In genomic region chr6:33198853-33199436, GRCh38 we compare ENCODE assay signal across 9 cellular contexts. TPM values are rescaled to one million over a fixed set of nuclear protein-coding genes. Genes with fewer than 3 reads are reported as not detected.
A peak's percentile ranks its signal among the peaks of the same experiment; 100 is the strongest.
DNase-seq lines count a peak whose midpoint lies in the region; ATAC-seq, FAIRE-seq and TF ChIP-seq lines count a peak whose summit lies in the region.
"Had no signal": no experiment of that assay in that cellular context is flagged by ENCODE, and none has a peak within 500 bp of the region (broad histone marks: within the 10 kb centered on the region; RNA-seq: fewer than 3 reads in every experiment).

No MANE protein-coding gene starts in this region.

- no peak for TF ChIP-seq POLR2A in K562 (conservative IDR thresholded peaks at IDR 0.05)

- POLR2A ChIA-PET in K562 (lab: Yijun Ruan, JAX), result interaction anchor here (1.4 kb wide), 1 partner anchor 49 kb away, joined by 4 read pairs; no protein-coding TSS in a partner anchor

- no peak for TF ChIP-seq CTCF in K562 (IDR thresholded peaks at IDR 0.05 in 2 of 3, conservative IDR thresholded peaks at IDR 0.05 in 1 of 3; ENCODE audit: insufficient read depth in 2 of 3, low read depth in 1 of 3, low read length in 3 of 3)
- TF ChIP-seq CTCF in foreskin keratinocyte (conservative IDR thresholded peaks at IDR 0.05), result no peak

- H3K27ac ChIP-seq in K562 (ENCODE audit: extremely low read depth, low read depth, low read length) (peak overlapping the region; percentile 99), mesodermal cell (ENCODE audit: low read depth, low read length, severe bottlenecking) (no peak overlapping the region), foreskin keratinocyte (no peak overlapping the region)

- in situ Hi-C loops in K562 (cut with MboI), result no loop called here

- H2AFZ ChIP-seq in K562 (ENCODE audit: low read depth, low read length), result peak overlapping the region; percentile 96; the same call in 1 of the 2 replicates

- peaks cover 20% of the 10 kb centered on the region for H4K20me1 ChIP-seq in K562 (replicated peaks; ENCODE audit: control insufficient read depth, insufficient read depth, low read length)

- peak overlapping the region; percentile 93 for H3K27ac Mint-ChIP-seq in stimulated activated naive CD8-positive, alpha-beta T cell treated with anti-CD3 and anti-CD28 coated beads, Interleukin-15, Interleukin-2, amounts not matched to agents 100 ng/mL and 50 ng/mL, for 24 hours

- H3K4me2 ChIP-seq in K562 (ENCODE audit: insufficient read depth, low read length), result peak overlapping the region; percentile 100

- H3K36me3 ChIP-seq in K562 (ENCODE audit: control insufficient read depth, insufficient read depth, low read length) (peaks cover 62% of the 10 kb centered on the region), mesodermal cell (ENCODE audit: control insufficient read depth, insufficient read depth, low read length) (peaks cover 62% of the 10 kb centered on the region)

- peaks cover 38 to 39% of the 10 kb centered on the region in 2 experiments; a peak in 4 of 5 replicates for H3K4me1 ChIP-seq in K562 (replicated peaks in 1 of 2; ENCODE audit: control insufficient read depth in 2 of 2, insufficient read depth in 2 of 2, low read length in 2 of 2)
- H3K4me1 ChIP-seq in mesodermal cell (ENCODE audit: control insufficient read depth, insufficient read depth, low read length, poor library complexity, severe bottlenecking), result peaks cover 8% of the 10 kb centered on the region
- no peaks in the 10 kb centered on the region for H3K4me1 ChIP-seq in foreskin keratinocyte

- H3K4me3 Mint-ChIP-seq in stimulated activated naive CD8-positive, alpha-beta T cell treated with anti-CD3 and anti-CD28 coated beads, Interleukin-15, Interleukin-2, amounts not matched to agents 100 ng/mL and 50 ng/mL, for 24 hours, result peak overlapping the region; percentile 98

- intact Hi-C loops in K562 (cut with micrococcal nuclease), result no loop called here

- no peak for TF ChIP-seq EP300 in K562 (IDR thresholded peaks at IDR 0.05; ENCODE audit: low read length)

- DNase-seq in stimulated activated naive CD8-positive, alpha-beta T cell treated with anti-CD3 and anti-CD28 coated beads, Interleukin-15, Interleukin-2, amounts not matched to agents 100 U/mL and 50 U/mL, for 24 hours, result no peak
- DNase-seq in K562 (ENCODE audit: extremely low read depth in 1 of 4, low spot score in 3 of 4) (peak in 3 of 4 experiments; percentile 24 to 63 (median 61)), AG08395 (ENCODE audit: low spot score) (no peak), cerebellar nuclear complex (lab: John Stamatoyannopoulos, UW) (no peak), foreskin keratinocyte (no peak)
- DNase-seq in stimulated activated CD4-positive, alpha-beta T cell treated with anti-CD3 and anti-CD28 coated beads, Interleukin-2, amount 100 ng/mL, for 48 hours, result no peak

- H3K9me3 ChIP-seq in K562 (replicated peaks; ENCODE audit: control insufficient read depth, insufficient read depth, low read depth, low read length), result no peaks in the 10 kb centered on the region
- H3K9me3 ChIP-seq in mesodermal cell (ENCODE audit: control insufficient read depth, low read length), result no peaks in the 10 kb centered on the region

- H3K27me3 Mint-ChIP-seq in stimulated activated naive CD8-positive, alpha-beta T cell treated with anti-CD3 and anti-CD28 coated beads, Interleukin-15, Interleukin-2, amounts not matched to agents 100 ng/mL and 50 ng/mL, for 24 hours, result no peaks in the 10 kb centered on the region

- H3K79me2 ChIP-seq in K562 (ENCODE audit: control insufficient read depth, insufficient read depth, low read length), result peaks cover 61% of the 10 kb centered on the region

- H3K9me1 ChIP-seq in K562 (ENCODE audit: control insufficient read depth, insufficient read depth, low read length), result peaks cover 7% of the 10 kb centered on the region

- CTCF ChIA-PET in K562 (lab: Yijun Ruan, JAX; ENCODE audit: low intra/inter-chr PET ratio), result no interaction called here

- H3K9me3 Mint-ChIP-seq in stimulated activated naive CD8-positive, alpha-beta T cell treated with anti-CD3 and anti-CD28 coated beads, Interleukin-15, Interleukin-2, amounts not matched to agents 100 ng/mL and 50 ng/mL, for 24 hours, result no peaks in the 10 kb centered on the region

- FAIRE-seq in K562 (lab: Jason Lieb, UNC), result no peak
- FAIRE-seq: TTC549 had no signal

- peak overlapping the region; percentile 65 for H3K4me3 ChIP-seq in K562
- peak overlapping the region; percentile 95 for H3K4me3 ChIP-seq in mesodermal cell (ENCODE audit: extremely low read depth, insufficient read depth, low read length, poor library complexity, severe bottlenecking)

- no peak for ATAC-seq in stimulated activated naive CD8-positive, alpha-beta T cell treated with anti-CD3 and anti-CD28 coated beads, Interleukin-15, Interleukin-2, amounts not matched to agents 100 U/mL and 50 U/mL, for 24 hours
- ATAC-seq in K562, result no peak
- ATAC-seq in foreskin keratinocyte, result no peak

- H3K9ac ChIP-seq in K562 (ENCODE audit: insufficient read depth in 1 of 2, low read depth in 2 of 2, low read length in 2 of 2), result peak overlapping the region; percentile 97 to 100; a peak in 3 of 4 replicates

- H3K27me3 ChIP-seq in K562 (ENCODE audit: control insufficient read depth in 2 of 2, insufficient read depth in 2 of 2, low read length in 2 of 2), result no peaks in the 10 kb centered on the region
- H3K27me3 ChIP-seq in foreskin keratinocyte, result no peaks in the 10 kb centered on the region

- H3K4me1 Mint-ChIP-seq in stimulated activated naive CD8-positive, alpha-beta T cell treated with anti-CD3 and anti-CD28 coated beads, Interleukin-15, Interleukin-2, amounts not matched to agents 100 ng/mL and 50 ng/mL, for 24 hours (ENCODE audit: low read depth), result peaks cover 66% of the 10 kb centered on the region

- TF ChIP-seq RAD21 in K562 (CRISPR knock-in tag; conservative IDR thresholded peaks at IDR 0.05 in 1 of 2, IDR thresholded peaks at IDR 0.05 in 1 of 2), result no peak

- BruUV-seq in K562 (replicated peaks; lab: Mats Ljungman, UMichigan), result no TSS peak

- WGBS in K562 (ENCODE audit: insufficient coverage, low coverage, missing lambda C conversion rate), result 27% methylated on average over 2 of the region's 3 CpGs
- WGBS in mesodermal cell (ENCODE audit: insufficient coverage in 2 of 2), 2 experiments, result 60% methylated on average over 1 of the region's 3 CpGs; no CpG with 5 or more reads in 1 of the 2 experiments

- peaks cover 73% of the 10 kb centered on the region for H3K36me3 Mint-ChIP-seq in stimulated activated naive CD8-positive, alpha-beta T cell treated with anti-CD3 and anti-CD28 coated beads, Interleukin-15, Interleukin-2, amounts not matched to agents 100 ng/mL and 50 ng/mL, for 24 hours (ENCODE audit: low read depth)

RNA-seq across cellular contexts. Expression of gene RXRB, which starts 1.5 kb away (rescaled TPM):
- 106 and 228 TPM in 2 replicates for total RNA-seq in K562 (2011; cell fraction: chromatin; rRNA removed; ENCODE audit: low replicate concordance)
- 118 and 121 TPM in 2 replicates for total RNA-seq in K562 (2011; cell fraction: nucleolus; rRNA removed)
- 116 TPM in 2 replicates for total RNA-seq in K562 (2011; cell fraction: nucleoplasm; rRNA removed)
- total RNA-seq in K562 (2014; rRNA removed), result 18.4 and 18.9 TPM in 2 replicates
- 8.5 and 9.7 TPM in 2 replicates for total RNA-seq in K562 (2014; rRNA removed; fragmentation: Illumina TruSeq; extraction: Trizol)
- total RNA-seq in K562 (2015; rRNA removed; fragmentation: Illumina TruSeq; extraction: Trizol), result 13.2 and 14.6 TPM in 2 replicates
- total RNA-seq in K562 (2021), result 30.3 and 33.9 TPM in 2 replicates
- 32.6 and 57.5 TPM in 2 replicates for polyA plus RNA-seq in K562 (2011; rRNA removed)
- polyA plus RNA-seq in K562 (2011; cell fraction: cytosol; rRNA removed), result 26.3 and 30.2 TPM in 2 replicates
- 207 and 268 TPM in 2 replicates for polyA plus RNA-seq in K562 (2011; cell fraction: nucleus; rRNA removed)
- 32.0 and 41.3 TPM in 2 replicates for polyA plus RNA-seq in K562 (2012)
- 28.4 and 29.9 TPM in 2 replicates for polyA plus RNA-seq in K562 (2014; fragmentation: Illumina TruSeq; extraction: Trizol)
- polyA plus RNA-seq in K562 (2014; fragmentation: Nextera tagmentation; extraction: Ambion mirVana), result 1 to 10 TPM in 1 of 2 experiments, under 1 TPM in 1; 0.76 to 2.1 TPM
- polyA plus RNA-seq in K562 (2014; rRNA removed), result 25.8 and 35.5 TPM in 2 replicates
- 26.8 and 31.2 TPM in 2 replicates for polyA minus RNA-seq in K562 (2011; rRNA and poly(A)+ RNA removed)
- 16.5 and 20.0 TPM in 2 replicates for polyA minus RNA-seq in K562 (2011; cell fraction: cytosol; rRNA and poly(A)+ RNA removed)
- polyA minus RNA-seq in K562 (2011; cell fraction: nucleus; rRNA and poly(A)+ RNA removed), result 24.8 and 43.4 TPM in 2 replicates
- polyA plus RNA-seq in mesodermal cell (2013, experiment 1 of 2), result 39.3 TPM
- polyA plus RNA-seq in mesodermal cell (2013, experiment 2 of 2), result 31.0 TPM
- total RNA-seq in foreskin keratinocyte, result 18.3 and 23.3 TPM in 2 replicates
- 23.4 and 27.8 TPM in 2 replicates for polyA plus RNA-seq in foreskin keratinocyte

RNA-seq across cellular contexts. Expression of gene SLC39A7, which starts 1.7 kb away (rescaled TPM):
- 181 and 256 TPM in 2 replicates for total RNA-seq in K562 (2011; cell fraction: chromatin; rRNA removed; ENCODE audit: low replicate concordance)
- total RNA-seq in K562 (2011; cell fraction: nucleolus; rRNA removed), result 225 and 235 TPM in 2 replicates
- total RNA-seq in K562 (2011; cell fraction: nucleoplasm; rRNA removed), result 285 and 295 TPM in 2 replicates
- total RNA-seq in K562 (2014; rRNA removed), result 154 and 161 TPM in 2 replicates
- total RNA-seq in K562 (2014; rRNA removed; fragmentation: Illumina TruSeq; extraction: Trizol), result 112 and 117 TPM in 2 replicates
- 121 and 122 TPM in 2 replicates for total RNA-seq in K562 (2015; rRNA removed; fragmentation: Illumina TruSeq; extraction: Trizol)
- 133 and 159 TPM in 2 replicates for total RNA-seq in K562 (2021)
- polyA plus RNA-seq in K562 (2011; rRNA removed), result 112 and 116 TPM in 2 replicates
- 129 and 140 TPM in 2 replicates for polyA plus RNA-seq in K562 (2011; cell fraction: cytosol; rRNA removed)
- polyA plus RNA-seq in K562 (2011; cell fraction: nucleus; rRNA removed), result 120 and 135 TPM in 2 replicates
- polyA plus RNA-seq in K562 (2012), result 150 and 152 TPM in 2 replicates
- polyA plus RNA-seq in K562 (2014; fragmentation: Illumina TruSeq; extraction: Trizol), result 169 and 222 TPM in 2 replicates
- 10 to 100 TPM; 21.7 to 23.5 TPM for polyA plus RNA-seq in K562 (2014; fragmentation: Nextera tagmentation; extraction: Ambion mirVana)
- 150 and 169 TPM in 2 replicates for polyA plus RNA-seq in K562 (2014; rRNA removed)
- polyA minus RNA-seq in K562 (2011; rRNA and poly(A)+ RNA removed), result 85.9 and 92.0 TPM in 2 replicates
- 44.7 and 50.8 TPM in 2 replicates for polyA minus RNA-seq in K562 (2011; cell fraction: cytosol; rRNA and poly(A)+ RNA removed)
- 42.8 and 74.4 TPM in 2 replicates for polyA minus RNA-seq in K562 (2011; cell fraction: nucleus; rRNA and poly(A)+ RNA removed)
- 136 TPM for polyA plus RNA-seq in mesodermal cell (2013, experiment 1 of 2)
- 121 TPM for polyA plus RNA-seq in mesodermal cell (2013, experiment 2 of 2)
- total RNA-seq in foreskin keratinocyte, result 72.4 TPM in 2 replicates
- polyA plus RNA-seq in foreskin keratinocyte, result 93.2 and 101 TPM in 2 replicates

RNA-seq across cellular contexts. Expression of gene HSD17B8, which starts 5.5 kb away (rescaled TPM):
- total RNA-seq in K562 (2011; cell fraction: chromatin; rRNA removed; ENCODE audit: low replicate concordance), result 8.8 and 25.7 TPM in 2 replicates
- total RNA-seq in K562 (2011; cell fraction: nucleolus; rRNA removed), result 26.0 and 28.7 TPM in 2 replicates
- 17.3 and 18.1 TPM in 2 replicates for total RNA-seq in K562 (2011; cell fraction: nucleoplasm; rRNA removed)
- 32.5 and 38.9 TPM in 2 replicates for total RNA-seq in K562 (2014; rRNA removed)
- total RNA-seq in K562 (2014; rRNA removed; fragmentation: Illumina TruSeq; extraction: Trizol), result 12.4 and 14.2 TPM in 2 replicates
- 8.1 and 10.0 TPM in 2 replicates for total RNA-seq in K562 (2015; rRNA removed; fragmentation: Illumina TruSeq; extraction: Trizol)
- 20.5 and 22.0 TPM in 2 replicates for total RNA-seq in K562 (2021)
- 15.6 and 30.3 TPM in 2 replicates for polyA plus RNA-seq in K562 (2011; rRNA removed)
- polyA plus RNA-seq in K562 (2011; cell fraction: cytosol; rRNA removed), result 20.6 and 74.0 TPM in 2 replicates
- 30.2 and 58.4 TPM in 2 replicates for polyA plus RNA-seq in K562 (2011; cell fraction: nucleus; rRNA removed)
- 19.8 and 22.7 TPM in 2 replicates for polyA plus RNA-seq in K562 (2012)
- polyA plus RNA-seq in K562 (2014; fragmentation: Illumina TruSeq; extraction: Trizol), result 10.3 and 13.6 TPM in 2 replicates
- polyA plus RNA-seq in K562 (2014; fragmentation: Nextera tagmentation; extraction: Ambion mirVana), result 1 to 10 TPM; 3.7 to 4.7 TPM
- 35.2 and 37.3 TPM in 2 replicates for polyA plus RNA-seq in K562 (2014; rRNA removed)
- 6.8 and 15.1 TPM in 2 replicates for polyA minus RNA-seq in K562 (2011; rRNA and poly(A)+ RNA removed)
- 1.5 and 8.9 TPM in 2 replicates for polyA minus RNA-seq in K562 (2011; cell fraction: cytosol; rRNA and poly(A)+ RNA removed)
- 7.9 and 9.8 TPM in 2 replicates for polyA minus RNA-seq in K562 (2011; cell fraction: nucleus; rRNA and poly(A)+ RNA removed)
- 4.5 TPM for polyA plus RNA-seq in mesodermal cell (2013, experiment 1 of 2)
- polyA plus RNA-seq in mesodermal cell (2013, experiment 2 of 2), result 3.3 TPM
- 16.7 and 18.2 TPM in 2 replicates for total RNA-seq in foreskin keratinocyte
- polyA plus RNA-seq in foreskin keratinocyte, result 24.1 and 26.2 TPM in 2 replicates

RNA-seq across cellular contexts. Expression of gene COL11A2, which starts 6.7 kb away (rescaled TPM):
- 0.30 and 2.2 TPM in 2 replicates for total RNA-seq in K562 (2011; cell fraction: chromatin; rRNA removed; ENCODE audit: low replicate concordance)
- 0.83 and 1.1 TPM in 2 replicates for total RNA-seq in K562 (2011; cell fraction: nucleolus; rRNA removed)
- 0.92 and 0.95 TPM in 2 replicates for total RNA-seq in K562 (2011; cell fraction: nucleoplasm; rRNA removed)
- total RNA-seq in K562 (2014; rRNA removed) (0.05 and 0.37 TPM in 2 replicates), K562 (2014; rRNA removed; fragmentation: Illumina TruSeq; extraction: Trizol) (0.04 TPM in 1 of 2 replicates, not detected in the other), K562 (2015; rRNA removed; fragmentation: Illumina TruSeq; extraction: Trizol) (0.15 and 0.22 TPM in 2 replicates), K562 (2021) (0.16 and 0.35 TPM in 2 replicates), foreskin keratinocyte (0.07 and 0.18 TPM in 2 replicates)
- polyA plus RNA-seq in K562 (2011; rRNA removed) (0.13 and 0.61 TPM in 2 replicates), K562 (2014; fragmentation: Illumina TruSeq; extraction: Trizol) (0.06 and 0.11 TPM in 2 replicates), K562 (2014; fragmentation: Nextera tagmentation; extraction: Ambion mirVana) (under 1 TPM in 1 of 2 experiments, not detected in 1; 0.04 TPM), K562 (2014; rRNA removed) (0.19 and 0.32 TPM in 2 replicates), foreskin keratinocyte (0.13 and 0.16 TPM in 2 replicates)
- polyA plus RNA-seq in K562 (2011; cell fraction: cytosol; rRNA removed), result 0.13 and 0.15 TPM in 2 replicates
- polyA plus RNA-seq in K562 (2011; cell fraction: nucleus; rRNA removed), result 2.1 and 3.4 TPM in 2 replicates
- 0.26 and 1.00 TPM in 2 replicates for polyA plus RNA-seq in K562 (2012)
- polyA minus RNA-seq in K562 (2011; rRNA and poly(A)+ RNA removed), result not detected in 2 replicates
- polyA minus RNA-seq in K562 (2011; cell fraction: cytosol; rRNA and poly(A)+ RNA removed), result not detected in 2 replicates
- polyA minus RNA-seq in K562 (2011; cell fraction: nucleus; rRNA and poly(A)+ RNA removed), result 0.27 and 0.89 TPM in 2 replicates
- 20.3 TPM for polyA plus RNA-seq in mesodermal cell (2013, experiment 1 of 2)
- polyA plus RNA-seq in mesodermal cell (2013, experiment 2 of 2), result 16.4 TPM

RNA-seq across cellular contexts. Expression of gene RING1, which starts 9.4 kb away (rescaled TPM):
- total RNA-seq in K562 (2011; cell fraction: chromatin; rRNA removed; ENCODE audit: low replicate concordance), result 19.1 and 48.9 TPM in 2 replicates
- 35.5 and 38.2 TPM in 2 replicates for total RNA-seq in K562 (2011; cell fraction: nucleolus; rRNA removed)
- total RNA-seq in K562 (2011; cell fraction: nucleoplasm; rRNA removed), result 24.5 and 29.3 TPM in 2 replicates
- total RNA-seq in K562 (2014; rRNA removed) (40.2 and 50.0 TPM in 2 replicates), K562 (2014; rRNA removed; fragmentation: Illumina TruSeq; extraction: Trizol) (24.6 and 27.5 TPM in 2 replicates), K562 (2015; rRNA removed; fragmentation: Illumina TruSeq; extraction: Trizol) (32.8 and 36.9 TPM in 2 replicates), K562 (2021) (45.2 and 52.0 TPM in 2 replicates), foreskin keratinocyte (35.3 and 37.1 TPM in 2 replicates)
- polyA plus RNA-seq in K562 (2011; rRNA removed) (28.7 and 32.3 TPM in 2 replicates), K562 (2014; fragmentation: Illumina TruSeq; extraction: Trizol) (44.2 and 45.4 TPM in 2 replicates), K562 (2014; fragmentation: Nextera tagmentation; extraction: Ambion mirVana) (1 to 10 TPM; 4.2 to 4.8 TPM), K562 (2014; rRNA removed) (54.4 and 59.1 TPM in 2 replicates), foreskin keratinocyte (47.6 and 48.9 TPM in 2 replicates)
- polyA plus RNA-seq in K562 (2011; cell fraction: cytosol; rRNA removed), result 32.0 and 49.7 TPM in 2 replicates
- 71.2 and 99.4 TPM in 2 replicates for polyA plus RNA-seq in K562 (2011; cell fraction: nucleus; rRNA removed)
- 53.8 and 61.3 TPM in 2 replicates for polyA plus RNA-seq in K562 (2012)
- polyA minus RNA-seq in K562 (2011; rRNA and poly(A)+ RNA removed), result 9.4 and 21.5 TPM in 2 replicates
- polyA minus RNA-seq in K562 (2011; cell fraction: cytosol; rRNA and poly(A)+ RNA removed), result 13.9 and 17.4 TPM in 2 replicates
- 5.3 and 8.9 TPM in 2 replicates for polyA minus RNA-seq in K562 (2011; cell fraction: nucleus; rRNA and poly(A)+ RNA removed)
- 30.4 TPM for polyA plus RNA-seq in mesodermal cell (2013, experiment 1 of 2)
- 27.6 TPM for polyA plus RNA-seq in mesodermal cell (2013, experiment 2 of 2)

Comparison
In these comparisons a context has a peak if more than half of its experiments do, and no peak if none do; other contexts are left out.
1. DNase-seq: peak in K562 (3 of 4); none in stimulated activated naive CD8-positive, alpha-beta T cell treated with anti-CD3 and anti-CD28 coated beads, Interleukin-15, Interleukin-2, amounts not matched to agents 100 U/mL and 50 U/mL, for 24 hours (single experiment), AG08395 (single experiment), stimulated activated CD4-positive, alpha-beta T cell treated with anti-CD3 and anti-CD28 coated beads, Interleukin-2, amount 100 ng/mL, for 48 hours (0 of 2), cerebellar nuclear complex (0 of 2) and foreskin keratinocyte (0 of 2).